ENCODE assay signal across 2 cellular contexts in the genomic region with DNA sequence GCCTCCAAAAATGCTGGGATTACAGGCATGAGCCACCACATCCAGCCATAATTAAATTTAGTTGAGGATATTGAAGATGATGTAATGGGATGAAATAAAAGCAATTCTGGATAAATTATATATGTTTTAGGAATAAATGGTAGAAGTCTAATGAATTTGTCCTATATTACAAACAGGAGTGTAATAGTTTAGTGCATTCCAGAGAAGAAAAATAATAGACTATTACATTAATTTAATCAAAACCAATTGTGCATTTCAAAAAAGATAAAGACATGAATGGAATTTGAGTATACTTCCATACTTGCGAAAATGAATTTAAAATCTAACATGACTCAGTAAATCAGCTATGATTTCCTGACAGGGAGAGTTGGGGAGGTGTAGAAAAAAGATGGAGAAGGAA.
A peak's percentile ranks its signal among the peaks of the same experiment; 100 is the strongest.
TF ChIP-seq lines count a peak whose summit lies in the region.

No MANE protein-coding gene starts in this region.

TF ChIP-seq in SK-N-SH treated with all-trans-retinoic acid at 6 μM for 48 hours, 23 proteins besides CTCF, POLR2A, EP300 and RAD21 (continued from another document):
- no peak for TF ChIP-seq ESRRG (CRISPR knock-in tag; IDR thresholded peaks at IDR 0.05)
- no peak for TF ChIP-seq ARNTL (CRISPR knock-in tag; IDR thresholded peaks at IDR 0.05; ENCODE audit: borderline replicate concordance, low read depth)
- TF ChIP-seq ZNF565 (CRISPR knock-in tag; conservative IDR thresholded peaks at IDR 0.05; ENCODE audit: low read depth) = no peak
- no peak for TF ChIP-seq BACH2 (CRISPR knock-in tag; IDR thresholded peaks at IDR 0.05; ENCODE audit: borderline replicate concordance)
- TF ChIP-seq, protein P1, sequence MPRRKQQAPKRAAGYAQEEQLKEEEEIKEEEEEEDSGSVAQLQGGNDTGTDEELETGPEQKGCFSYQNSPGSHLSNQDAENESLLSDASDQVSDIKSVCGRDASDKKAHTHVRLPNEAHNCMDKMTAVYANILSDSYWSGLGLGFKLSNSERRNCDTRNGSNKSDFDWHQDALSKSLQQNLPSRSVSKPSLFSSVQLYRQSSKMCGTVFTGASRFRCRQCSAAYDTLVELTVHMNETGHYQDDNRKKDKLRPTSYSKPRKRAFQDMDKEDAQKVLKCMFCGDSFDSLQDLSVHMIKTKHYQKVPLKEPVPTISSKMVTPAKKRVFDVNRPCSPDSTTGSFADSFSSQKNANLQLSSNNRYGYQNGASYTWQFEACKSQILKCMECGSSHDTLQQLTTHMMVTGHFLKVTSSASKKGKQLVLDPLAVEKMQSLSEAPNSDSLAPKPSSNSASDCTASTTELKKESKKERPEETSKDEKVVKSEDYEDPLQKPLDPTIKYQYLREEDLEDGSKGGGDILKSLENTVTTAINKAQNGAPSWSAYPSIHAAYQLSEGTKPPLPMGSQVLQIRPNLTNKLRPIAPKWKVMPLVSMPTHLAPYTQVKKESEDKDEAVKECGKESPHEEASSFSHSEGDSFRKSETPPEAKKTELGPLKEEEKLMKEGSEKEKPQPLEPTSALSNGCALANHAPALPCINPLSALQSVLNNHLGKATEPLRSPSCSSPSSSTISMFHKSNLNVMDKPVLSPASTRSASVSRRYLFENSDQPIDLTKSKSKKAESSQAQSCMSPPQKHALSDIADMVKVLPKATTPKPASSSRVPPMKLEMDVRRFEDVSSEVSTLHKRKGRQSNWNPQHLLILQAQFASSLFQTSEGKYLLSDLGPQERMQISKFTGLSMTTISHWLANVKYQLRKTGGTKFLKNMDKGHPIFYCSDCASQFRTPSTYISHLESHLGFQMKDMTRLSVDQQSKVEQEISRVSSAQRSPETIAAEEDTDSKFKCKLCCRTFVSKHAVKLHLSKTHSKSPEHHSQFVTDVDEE (CRISPR knock-in tag; IDR thresholded peaks at IDR 0.05) = no peak
- TF ChIP-seq, protein P2, sequence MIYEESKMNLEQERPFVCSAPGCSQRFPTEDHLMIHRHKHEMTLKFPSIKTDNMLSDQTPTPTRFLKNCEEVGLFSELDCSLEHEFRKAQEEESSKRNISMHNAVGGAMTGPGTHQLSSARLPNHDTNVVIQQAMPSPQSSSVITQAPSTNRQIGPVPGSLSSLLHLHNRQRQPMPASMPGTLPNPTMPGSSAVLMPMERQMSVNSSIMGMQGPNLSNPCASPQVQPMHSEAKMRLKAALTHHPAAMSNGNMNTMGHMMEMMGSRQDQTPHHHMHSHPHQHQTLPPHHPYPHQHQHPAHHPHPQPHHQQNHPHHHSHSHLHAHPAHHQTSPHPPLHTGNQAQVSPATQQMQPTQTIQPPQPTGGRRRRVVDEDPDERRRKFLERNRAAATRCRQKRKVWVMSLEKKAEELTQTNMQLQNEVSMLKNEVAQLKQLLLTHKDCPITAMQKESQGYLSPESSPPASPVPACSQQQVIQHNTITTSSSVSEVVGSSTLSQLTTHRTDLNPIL (CRISPR knock-in tag; IDR thresholded peaks at IDR 0.05; ENCODE audit: low read depth) = peak; percentile 83
- no peak for TF ChIP-seq CSDC2 (CRISPR knock-in tag; IDR thresholded peaks at IDR 0.05)
- TF ChIP-seq GLIS3 (CRISPR knock-in tag; IDR thresholded peaks at IDR 0.05) = no peak
- TF ChIP-seq ZFP30 (CRISPR knock-in tag; IDR thresholded peaks at IDR 0.05) = no peak
- TF ChIP-seq TCF4 (CRISPR knock-in tag; IDR thresholded peaks at IDR 0.05; ENCODE audit: borderline replicate concordance) = no peak
- TF ChIP-seq SNAI2 (CRISPR knock-in tag; IDR thresholded peaks at IDR 0.05) = 0 out of 2 replicates have a peak, but pooled peaks have one; percentile 38
- TF ChIP-seq ISL1 (CRISPR knock-in tag; IDR thresholded peaks at IDR 0.05) = peak; percentile 89
- TF ChIP-seq ZC3H10 (CRISPR knock-in tag; IDR thresholded peaks at IDR 0.05) = no peak
- TF ChIP-seq, protein P3, sequence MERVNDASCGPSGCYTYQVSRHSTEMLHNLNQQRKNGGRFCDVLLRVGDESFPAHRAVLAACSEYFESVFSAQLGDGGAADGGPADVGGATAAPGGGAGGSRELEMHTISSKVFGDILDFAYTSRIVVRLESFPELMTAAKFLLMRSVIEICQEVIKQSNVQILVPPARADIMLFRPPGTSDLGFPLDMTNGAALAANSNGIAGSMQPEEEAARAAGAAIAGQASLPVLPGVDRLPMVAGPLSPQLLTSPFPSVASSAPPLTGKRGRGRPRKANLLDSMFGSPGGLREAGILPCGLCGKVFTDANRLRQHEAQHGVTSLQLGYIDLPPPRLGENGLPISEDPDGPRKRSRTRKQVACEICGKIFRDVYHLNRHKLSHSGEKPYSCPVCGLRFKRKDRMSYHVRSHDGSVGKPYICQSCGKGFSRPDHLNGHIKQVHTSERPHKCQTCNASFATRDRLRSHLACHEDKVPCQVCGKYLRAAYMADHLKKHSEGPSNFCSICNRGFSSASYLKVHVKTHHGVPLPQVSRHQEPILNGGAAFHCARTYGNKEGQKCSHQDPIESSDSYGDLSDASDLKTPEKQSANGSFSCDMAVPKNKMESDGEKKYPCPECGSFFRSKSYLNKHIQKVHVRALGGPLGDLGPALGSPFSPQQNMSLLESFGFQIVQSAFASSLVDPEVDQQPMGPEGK (CRISPR knock-in tag; IDR thresholded peaks at IDR 0.05; ENCODE audit: borderline replicate concordance) = no peak
- no peak for TF ChIP-seq PPARA (CRISPR knock-in tag; IDR thresholded peaks at IDR 0.05; ENCODE audit: borderline replicate concordance)

TF ChIP-seq in SK-N-SH, 30 proteins besides CTCF, POLR2A, EP300 and RAD21 (continued from another document):
- TF ChIP-seq, protein P4, sequence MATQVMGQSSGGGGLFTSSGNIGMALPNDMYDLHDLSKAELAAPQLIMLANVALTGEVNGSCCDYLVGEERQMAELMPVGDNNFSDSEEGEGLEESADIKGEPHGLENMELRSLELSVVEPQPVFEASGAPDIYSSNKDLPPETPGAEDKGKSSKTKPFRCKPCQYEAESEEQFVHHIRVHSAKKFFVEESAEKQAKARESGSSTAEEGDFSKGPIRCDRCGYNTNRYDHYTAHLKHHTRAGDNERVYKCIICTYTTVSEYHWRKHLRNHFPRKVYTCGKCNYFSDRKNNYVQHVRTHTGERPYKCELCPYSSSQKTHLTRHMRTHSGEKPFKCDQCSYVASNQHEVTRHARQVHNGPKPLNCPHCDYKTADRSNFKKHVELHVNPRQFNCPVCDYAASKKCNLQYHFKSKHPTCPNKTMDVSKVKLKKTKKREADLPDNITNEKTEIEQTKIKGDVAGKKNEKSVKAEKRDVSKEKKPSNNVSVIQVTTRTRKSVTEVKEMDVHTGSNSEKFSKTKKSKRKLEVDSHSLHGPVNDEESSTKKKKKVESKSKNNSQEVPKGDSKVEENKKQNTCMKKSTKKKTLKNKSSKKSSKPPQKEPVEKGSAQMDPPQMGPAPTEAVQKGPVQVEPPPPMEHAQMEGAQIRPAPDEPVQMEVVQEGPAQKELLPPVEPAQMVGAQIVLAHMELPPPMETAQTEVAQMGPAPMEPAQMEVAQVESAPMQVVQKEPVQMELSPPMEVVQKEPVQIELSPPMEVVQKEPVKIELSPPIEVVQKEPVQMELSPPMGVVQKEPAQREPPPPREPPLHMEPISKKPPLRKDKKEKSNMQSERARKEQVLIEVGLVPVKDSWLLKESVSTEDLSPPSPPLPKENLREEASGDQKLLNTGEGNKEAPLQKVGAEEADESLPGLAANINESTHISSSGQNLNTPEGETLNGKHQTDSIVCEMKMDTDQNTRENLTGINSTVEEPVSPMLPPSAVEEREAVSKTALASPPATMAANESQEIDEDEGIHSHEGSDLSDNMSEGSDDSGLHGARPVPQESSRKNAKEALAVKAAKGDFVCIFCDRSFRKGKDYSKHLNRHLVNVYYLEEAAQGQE (IDR thresholded peaks at IDR 0.05; ENCODE audit: low read depth, low read length) = no peak
- TF ChIP-seq, protein P5, sequence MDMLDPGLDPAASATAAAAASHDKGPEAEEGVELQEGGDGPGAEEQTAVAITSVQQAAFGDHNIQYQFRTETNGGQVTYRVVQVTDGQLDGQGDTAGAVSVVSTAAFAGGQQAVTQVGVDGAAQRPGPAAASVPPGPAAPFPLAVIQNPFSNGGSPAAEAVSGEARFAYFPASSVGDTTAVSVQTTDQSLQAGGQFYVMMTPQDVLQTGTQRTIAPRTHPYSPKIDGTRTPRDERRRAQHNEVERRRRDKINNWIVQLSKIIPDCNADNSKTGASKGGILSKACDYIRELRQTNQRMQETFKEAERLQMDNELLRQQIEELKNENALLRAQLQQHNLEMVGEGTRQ (IDR thresholded peaks at IDR 0.05; ENCODE audit: borderline replicate concordance, low read depth, low read length) = no peak
- TF ChIP-seq MEF2A (IDR thresholded peaks at IDR 0.05; ENCODE audit: borderline replicate concordance, low read depth) (no peak), SIN3A (IDR thresholded peaks at IDR 0.05; ENCODE audit: borderline replicate concordance, low read depth, low read length) (no peak), POLR2AphosphoS5 (IDR thresholded peaks at IDR 0.05; ENCODE audit: low read depth, low read length) (no peak), SMC3 (IDR thresholded peaks at IDR 0.05; ENCODE audit: low read depth, low read length) (no peak), TAF1 (IDR thresholded peaks at IDR 0.05; ENCODE audit: borderline replicate concordance, low read depth, low read length) (no peak), NFIC (IDR thresholded peaks at IDR 0.05; ENCODE audit: borderline replicate concordance) (no peak), YY1 (IDR thresholded peaks at IDR 0.05; ENCODE audit: low read depth) (no peak), GABPA (IDR thresholded peaks at IDR 0.05; ENCODE audit: low read depth) (no peak)
- TF ChIP-seq, protein P6, sequence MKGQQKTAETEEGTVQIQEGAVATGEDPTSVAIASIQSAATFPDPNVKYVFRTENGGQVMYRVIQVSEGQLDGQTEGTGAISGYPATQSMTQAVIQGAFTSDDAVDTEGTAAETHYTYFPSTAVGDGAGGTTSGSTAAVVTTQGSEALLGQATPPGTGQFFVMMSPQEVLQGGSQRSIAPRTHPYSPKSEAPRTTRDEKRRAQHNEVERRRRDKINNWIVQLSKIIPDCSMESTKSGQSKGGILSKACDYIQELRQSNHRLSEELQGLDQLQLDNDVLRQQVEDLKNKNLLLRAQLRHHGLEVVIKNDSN (IDR thresholded peaks at IDR 0.05; ENCODE audit: borderline replicate concordance, low read depth) = no peak
